In genomic region chr15:63277893-63278505, GRCh38 we compare ENCODE assay signal across 8 cellular contexts. TPM values are rescaled to one million over a fixed set of nuclear protein-coding genes. Genes with fewer than 3 reads are reported as not detected.
DNase-seq lines count a peak whose midpoint lies in the region; ATAC-seq and TF ChIP-seq lines count a peak whose summit lies in the region.

No MANE protein-coding gene starts in this region.

- DNase-seq in Ammon's horn (ENCODE audit: low spot score) (peak; percentile 16), astrocyte of the spinal cord (ENCODE audit: low read depth, low spot score) (no peak), left colon (peak in 1 of 2 donors; percentile 25), superior temporal gyrus (ENCODE audit: extremely low spot score) (peak; percentile 53), Kasumi-1 (lab: John Stamatoyannopoulos, UW) (no peak), NOMO-1 treated with dmso at 0.1 percent for 144 hours (lab: John Stamatoyannopoulos, UW; ENCODE audit: unreplicated experiment) (no peak)

- peak overlapping the region; percentile 75 for H3K4me3 ChIP-seq in astrocyte of the spinal cord (ENCODE audit: low read depth, low read length)

- intact Hi-C loops in left colon (cut with DNase I, micrococcal nuclease): no loop called here

- ATAC-seq in HG03139 (IDR thresholded peaks at IDR 0.05; ENCODE audit: unreplicated experiment) (peak; percentile 10), left colon (peak; percentile 15), HG02798 (IDR thresholded peaks at IDR 0.05; ENCODE audit: poor library complexity, unreplicated experiment) (no peak)

- no peak for TF ChIP-seq CTCF in astrocyte of the spinal cord (IDR thresholded peaks at IDR 0.05; ENCODE audit: low read depth, low read length)

- in situ Hi-C loops in astrocyte of the spinal cord (cut with HindIII; ENCODE audit: low sequenced_read_pairs): no loop called here

RNA-seq across cellular contexts. Expression of gene APH1B, which starts 0.6 kb away (rescaled TPM):
- total RNA-seq in left colon: 1 to 10 TPM; 6.1 to 9.1 TPM

Comparison
In these comparisons a context has a peak if more than half of its experiments do, and no peak if none do; other contexts are left out.
1. DNase-seq: peak in Ammon's horn (single experiment) and superior temporal gyrus (single experiment); none in astrocyte of the spinal cord (single experiment), Kasumi-1 (0 of 2) and NOMO-1 treated with dmso at 0.1 percent for 144 hours (single experiment).